ENCODE assay signal across 8 cellular contexts in the genomic region with DNA sequence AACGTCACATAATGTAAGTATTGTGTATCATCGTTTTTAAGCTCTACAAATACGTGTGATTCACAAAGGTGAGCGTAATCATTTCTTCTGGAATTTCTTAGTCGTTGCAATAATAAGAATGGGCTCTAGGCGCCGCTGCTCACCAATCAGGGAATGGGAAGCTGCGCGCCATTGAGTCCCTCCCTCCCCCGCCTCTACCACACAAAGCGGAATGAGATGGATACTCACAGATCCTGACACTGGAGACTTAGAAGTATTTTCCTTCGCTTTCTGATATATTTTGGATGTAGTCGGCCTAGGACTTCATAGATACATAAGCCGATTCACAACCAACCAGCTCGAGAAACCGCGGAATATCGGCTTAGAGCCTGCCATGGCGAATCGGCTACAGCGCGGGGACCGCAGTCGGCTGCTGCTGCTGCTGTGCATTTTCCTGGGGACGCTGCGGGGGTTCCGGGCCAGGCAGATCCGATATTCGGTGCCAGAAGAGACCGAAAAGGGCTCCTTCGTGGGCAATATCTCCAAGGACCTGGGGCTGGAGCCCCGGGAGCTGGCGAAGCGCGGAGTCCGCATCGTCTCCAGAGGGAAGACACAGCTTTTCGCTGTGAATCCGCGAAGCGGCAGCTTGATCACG. TPM values are rescaled to one million over a fixed set of nuclear protein-coding genes. Genes with fewer than 3 reads are reported as not detected.
A peak's percentile ranks its signal among the peaks of the same experiment; 100 is the strongest.
DNase-seq lines count a peak whose midpoint lies in the region; ATAC-seq, FAIRE-seq and TF ChIP-seq lines count a peak whose summit lies in the region.

PCDHGA11 (plus strand) TSS at position 197 of the 634 bp plus-strand sequence; CDS start at position 374, 177 bp downstream.

- TF ChIP-seq POLR2A in H1 (IDR thresholded peaks at IDR 0.05; ENCODE audit: control extremely low read depth in 1 of 2, low read depth in 2 of 2, low read length in 2 of 2): no peak

- H3K36me3 ChIP-seq in CD8-positive, alpha-beta memory T cell (ENCODE audit: insufficient read depth, low read length): no peaks in the 10 kb centered on the region
- H3K36me3 ChIP-seq in HEK293 (ENCODE audit: control insufficient read depth in 2 of 2, insufficient read depth in 1 of 2, low read length in 2 of 2) (no peaks in the 10 kb centered on the region), H1 (ENCODE audit: control insufficient read depth in 2 of 4, insufficient read depth in 4 of 4, low read length in 3 of 4) (peaks cover 0 to 27% (median 3%) of the 10 kb centered on the region in 4 experiments; a peak in 3 of 8 replicates)
- peaks cover 0 to 4% (median 0%) of the 10 kb centered on the region in 3 experiments for H3K36me3 ChIP-seq in naive thymus-derived CD4-positive, alpha-beta T cell (ENCODE audit: control insufficient read depth in 2 of 3, insufficient read depth in 3 of 3, low read length in 3 of 3)

- H3K4me3 Mint-ChIP-seq in CD8-positive, alpha-beta memory T cell: peak within 1 kb of the TSS; percentile 68 to 81 (median 73)
- H3K4me3 Mint-ChIP-seq in T-helper 1 cell treated with Interleukin-12 subunit alpha and Interleukin-12 subunit beta and Interleukin-4 antibody, amounts not matched to agents 30 μg/mL and 1 μg/mL, for 36 hours: peak within 1 kb of the TSS; percentile 77
- peak within 1 kb of the TSS; percentile 52 to 90 (median 77) for H3K4me3 Mint-ChIP-seq in naive thymus-derived CD4-positive, alpha-beta T cell

- peaks cover 0 to 13% (median 3%) of the 10 kb centered on the region in 3 donors for H3K36me3 Mint-ChIP-seq in CD8-positive, alpha-beta memory T cell
- no peaks in the 10 kb centered on the region for H3K36me3 Mint-ChIP-seq in T-helper 1 cell treated with Interleukin-12 subunit alpha and Interleukin-12 subunit beta and Interleukin-4 antibody, amounts not matched to agents 30 μg/mL and 1 μg/mL, for 36 hours (ENCODE audit: low read depth)
- peaks cover 3 to 50% (median 10%) of the 10 kb centered on the region in 5 donors for H3K36me3 Mint-ChIP-seq in naive thymus-derived CD4-positive, alpha-beta T cell

- peaks cover 13% of the 10 kb centered on the region for H3K9me3 ChIP-seq in CD8-positive, alpha-beta memory T cell (ENCODE audit: low read length)
- H3K9me3 ChIP-seq in HEK293 (ENCODE audit: control insufficient read depth, insufficient read depth, low read depth, low read length): no peaks in the 10 kb centered on the region; the same call in 1 of the 2 replicates
- H3K9me3 ChIP-seq in H1 (ENCODE audit: insufficient read depth in 2 of 2, low read depth in 1 of 2, low read length in 1 of 2): peaks cover 36 to 39% of the 10 kb centered on the region in 2 experiments
- peaks cover 0 to 55% (median 18%) of the 10 kb centered on the region in 3 experiments for H3K9me3 ChIP-seq in naive thymus-derived CD4-positive, alpha-beta T cell (ENCODE audit: control insufficient read depth in 2 of 3, low read length in 3 of 3)

- 67% methylated on average over 40 of the region's 42 CpGs; no CpG with 5 or more reads in 1 of the 2 experiments for WGBS in H1 (ENCODE audit: extremely low coverage in 1 of 2, insufficient coverage in 1 of 2, insufficient read length in 1 of 2, insufficient replicate concordance in 2 of 2, low coverage in 1 of 2, low lambda C conversion rate in 2 of 2, missing lambda C conversion rate in 1 of 2), 2 experiments

- H4K20me1 ChIP-seq in H1 (replicated peaks in 1 of 2; ENCODE audit: control insufficient read depth in 1 of 2, insufficient read depth in 2 of 2, low read length in 2 of 2): no peaks in the 10 kb centered on the region

- H3K23ac ChIP-seq in H1 (ENCODE audit: insufficient read length): no peak within 1 kb of the TSS

- H3K4me1 Mint-ChIP-seq in CD8-positive, alpha-beta memory T cell: peaks cover 7 to 17% (median 11%) of the 10 kb centered on the region in 3 donors
- H3K4me1 Mint-ChIP-seq in T-helper 1 cell treated with Interleukin-12 subunit alpha and Interleukin-12 subunit beta and Interleukin-4 antibody, amounts not matched to agents 30 μg/mL and 1 μg/mL, for 36 hours (ENCODE audit: low read depth): peaks cover 8% of the 10 kb centered on the region
- peaks cover 0 to 19% (median 7%) of the 10 kb centered on the region in 7 donors for H3K4me1 Mint-ChIP-seq in naive thymus-derived CD4-positive, alpha-beta T cell

- peak; percentile 70 for ATAC-seq in naive thymus-derived CD4-positive, alpha-beta T cell
- ATAC-seq in HG02970 (IDR thresholded peaks at IDR 0.05; ENCODE audit: low FRiP score, unreplicated experiment) (no peak), HG03139 (IDR thresholded peaks at IDR 0.05; ENCODE audit: unreplicated experiment) (no peak)

- peaks cover 72 to 79% of the 10 kb centered on the region in 2 donors for H3K27me3 Mint-ChIP-seq in CD8-positive, alpha-beta memory T cell
- peaks cover 72% of the 10 kb centered on the region for H3K27me3 Mint-ChIP-seq in T-helper 1 cell treated with Interleukin-12 subunit alpha and Interleukin-12 subunit beta and Interleukin-4 antibody, amounts not matched to agents 30 μg/mL and 1 μg/mL, for 36 hours (ENCODE audit: low read depth)
- peaks cover 68 to 87% (median 78%) of the 10 kb centered on the region in 5 donors for H3K27me3 Mint-ChIP-seq in naive thymus-derived CD4-positive, alpha-beta T cell

- H3K9me3 Mint-ChIP-seq in CD8-positive, alpha-beta memory T cell: peaks cover 20 to 64% (median 56%) of the 10 kb centered on the region in 5 donors
- H3K9me3 Mint-ChIP-seq in T-helper 1 cell treated with Interleukin-12 subunit alpha and Interleukin-12 subunit beta and Interleukin-4 antibody, amounts not matched to agents 30 μg/mL and 1 μg/mL, for 36 hours: peaks cover 28% of the 10 kb centered on the region
- peaks cover 10 to 91% (median 62%) of the 10 kb centered on the region in 11 donors for H3K9me3 Mint-ChIP-seq in naive thymus-derived CD4-positive, alpha-beta T cell

- no peak within 1 kb of the TSS for H2BK12ac ChIP-seq in H1 (ENCODE audit: low read depth, low read length)

- no peak within 1 kb of the TSS for H4K91ac ChIP-seq in H1 (replicated peaks; ENCODE audit: insufficient read length, low read length)

- H3K56ac ChIP-seq in H1 (replicated peaks; ENCODE audit: insufficient read length, low read depth, low read length): no peak within 1 kb of the TSS

- no peak within 1 kb of the TSS for H4K8ac ChIP-seq in H1 (ENCODE audit: extremely low read depth, insufficient read depth, low read length)

- no peak within 1 kb of the TSS for H2BK20ac ChIP-seq in H1 (ENCODE audit: low read length)

- H4K5ac ChIP-seq in H1 (ENCODE audit: insufficient read length, low read depth, low read length): peak within 1 kb of the TSS; percentile 74

- H2BK120ac ChIP-seq in H1 (replicated peaks; ENCODE audit: low read depth, low read length): no peak within 1 kb of the TSS

- peak; percentile 88 to 90 for TF ChIP-seq RAD21 in H1 (IDR thresholded peaks at IDR 0.05 in 1 of 2, conservative IDR thresholded peaks at IDR 0.05 in 1 of 2; ENCODE audit: low read depth in 2 of 2, low read length in 2 of 2)

- TF ChIP-seq EP300 in H1 (IDR thresholded peaks at IDR 0.05; ENCODE audit: borderline replicate concordance in 1 of 2, low read depth in 2 of 2, low read length in 2 of 2): no peak

- peak; percentile 59 for TF ChIP-seq CTCF in HEK293 (tag by site-specific recombination; IDR thresholded peaks at IDR 0.05)
- peak; percentile 59 to 77 (median 75) for TF ChIP-seq CTCF in H1 (IDR thresholded peaks at IDR 0.05; ENCODE audit: control extremely low read depth in 1 of 3, insufficient read depth in 1 of 3, low read depth in 1 of 3, low read length in 3 of 3)

- no peak within 1 kb of the TSS for H2BK5ac ChIP-seq in H1 (ENCODE audit: low read depth, low read length)

- H2AK5ac ChIP-seq in H1 (ENCODE audit: low read depth, low read length): no peak within 1 kb of the TSS

- no peak within 1 kb of the TSS for H3K4ac ChIP-seq in H1 (replicated peaks; ENCODE audit: insufficient read length, low read depth, low read length)

- H3K27me3 ChIP-seq in CD8-positive, alpha-beta memory T cell (ENCODE audit: insufficient read depth, low read length, poor library complexity, severe bottlenecking): peaks cover 47% of the 10 kb centered on the region
- H3K27me3 ChIP-seq in H1 (replicated peaks in 1 of 4; ENCODE audit: control insufficient read depth in 3 of 4, extremely low read depth in 1 of 4, insufficient read depth in 3 of 4, low read length in 3 of 4): peaks cover 0 to 12% (median 6%) of the 10 kb centered on the region in 4 experiments; a peak in 4 of 7 replicates
- peaks cover 8 to 33% of the 10 kb centered on the region in 2 donors for H3K27me3 ChIP-seq in naive thymus-derived CD4-positive, alpha-beta T cell (ENCODE audit: control insufficient read depth in 2 of 2, insufficient read depth in 2 of 2, low read length in 2 of 2)

- no peak within 1 kb of the TSS for H3K18ac ChIP-seq in H1 (ENCODE audit: extremely low read depth, low read length)

- CTCF ChIA-PET in CD8-positive, alpha-beta memory T cell (lab: Charles Lee): interaction anchor here (1.2 kb wide), 1 partner anchor 101 kb away, joined by 3 read pairs; the partner anchor contains the start of gene TAF7
- CTCF ChIA-PET in HEK293 (lab: Yijun Ruan, JAX): interaction anchor here (0.6 to 7.0 kb wide), 65 partner anchors 9 to 335 kb away, joined by 3 to 160 read pairs (median 5); partner anchors contain the start of genes DIAPH1, PCDHB11, PCDHB14 and PCDHB15
- CTCF ChIA-PET in H1 (lab: Charles Lee; ENCODE audit: partially characterized antibody): interaction anchor here (0.6 to 23.3 kb wide), 53 partner anchors 8 to 335 kb away, joined by 3 to 1236 read pairs (median 5); partner anchors contain the start of genes PCDHB10, PCDHB11, PCDHB14 and PCDHB15
- CTCF ChIA-PET in naive thymus-derived CD4-positive, alpha-beta T cell (lab: Charles Lee): interaction anchor here (0.8 to 1.6 kb wide), 5 partner anchors 51 to 142 kb away, joined by 3 to 10 read pairs (median 3); partner anchors contain the start of genes PCDHGB3 and TAF7

- H3K9ac ChIP-seq in H1 (replicated peaks in 1 of 4; ENCODE audit: extremely low read depth in 1 of 4, low read depth in 3 of 4, low read length in 3 of 4): no peak within 1 kb of the TSS; a peak in 1 of 7 replicates

- H2BK15ac ChIP-seq in H1 (ENCODE audit: low read length): no peak within 1 kb of the TSS

- peak within 1 kb of the TSS; percentile 6 for H3K4me3 ChIP-seq in CD8-positive, alpha-beta memory T cell (ENCODE audit: low read length)
- H3K4me3 ChIP-seq in HEK293 (ENCODE audit: low read depth, low read length) (peak within 1 kb of the TSS; percentile 67), H1 (ENCODE audit: extremely low read depth in 1 of 4, insufficient read depth in 2 of 4, low read depth in 3 of 4, low read length in 4 of 4) (peak within 1 kb of the TSS; percentile 15 to 52 (median 32); a peak in 6 of 8 replicates)
- no peak within 1 kb of the TSS for H3K4me3 ChIP-seq in naive thymus-derived CD4-positive, alpha-beta T cell (ENCODE audit: low read length)

- no peaks in the 10 kb centered on the region for H3K79me1 ChIP-seq in H1 (ENCODE audit: low read depth, low read length)

- no peak within 1 kb of the TSS; the same call in 1 of the 2 replicates for H2AFZ ChIP-seq in H1 (ENCODE audit: low read length)

- no peaks in the 10 kb centered on the region for H3K4me1 ChIP-seq in CD8-positive, alpha-beta memory T cell (ENCODE audit: insufficient read depth, low read length)
- H3K4me1 ChIP-seq in HEK293 (ENCODE audit: control insufficient read depth, insufficient read depth, low read length) (no peaks in the 10 kb centered on the region), H1 (replicated peaks in 1 of 4; ENCODE audit: control insufficient read depth in 3 of 4, insufficient read depth in 4 of 4, low read length in 3 of 4) (no peaks in the 10 kb centered on the region; a peak in 1 of 7 replicates)
- H3K4me1 ChIP-seq in naive thymus-derived CD4-positive, alpha-beta T cell (ENCODE audit: control insufficient read depth in 2 of 2, insufficient read depth in 2 of 2, low read length in 2 of 2): no peaks in the 10 kb centered on the region

- no peaks in the 10 kb centered on the region; a peak in 1 of 4 replicates for H3K79me2 ChIP-seq in H1 (ENCODE audit: control insufficient read depth in 1 of 2, insufficient read depth in 2 of 2, low read length in 2 of 2)

- H3K23me2 ChIP-seq in H1 (ENCODE audit: low read depth, low read length): no peaks in the 10 kb centered on the region

- DNase-seq in CD8-positive, alpha-beta memory T cell: peak in 2 of 5 donors; percentile 12 to 26
- DNase-seq in H1 (ENCODE audit: low read depth in 1 of 2, low spot score in 2 of 2): peak in 1 of 2 experiments; percentile 91
- peak in 3 of 9 donors; percentile 25 to 28 (median 26) for DNase-seq in naive thymus-derived CD4-positive, alpha-beta T cell
- DNase-seq in effector CD4-positive, alpha-beta T cell: no peak

- H3K14ac ChIP-seq in H1 (ENCODE audit: insufficient read length): no peak within 1 kb of the TSS

- no peak within 1 kb of the TSS for H3K27ac ChIP-seq in CD8-positive, alpha-beta memory T cell (ENCODE audit: low read depth, low read length)
- H3K27ac ChIP-seq in HEK293 (ENCODE audit: extremely low read depth, low read depth, low read length) (no peak within 1 kb of the TSS), H1 (ENCODE audit: low read depth, low read length) (no peak within 1 kb of the TSS)
- H3K27ac ChIP-seq in naive thymus-derived CD4-positive, alpha-beta T cell (ENCODE audit: low read depth, low read length): no peak within 1 kb of the TSS

- FAIRE-seq in H1 (lab: Jason Lieb, UNC): peak; percentile 84

- intact Hi-C loops in naive thymus-derived CD4-positive, alpha-beta T cell (cut with micrococcal nuclease): loop anchor here in 1 of 2 donors (5.0 kb wide), 1 partner anchor 56 kb away; the partner anchor contains the start of gene PCDHGC3

- POLR2A ChIA-PET in CD8-positive, alpha-beta memory T cell (lab: Charles Lee): no interaction called here
- POLR2A ChIA-PET in HEK293 (lab: Yijun Ruan, JAX) (interaction anchor here (0.9 to 1.5 kb wide), 3 partner anchors 101 to 104 kb away, joined by 3 to 6 read pairs (median 4); partner anchors contain the start of gene TAF7), H1 (lab: Charles Lee; ENCODE audit: partially characterized antibody) (interaction anchor here (1.2 to 2.6 kb wide), 7 partner anchors 12 to 143 kb away, joined by 3 to 14 read pairs (median 7); no protein-coding TSS in a partner anchor)
- POLR2A ChIA-PET in naive thymus-derived CD4-positive, alpha-beta T cell (lab: Charles Lee): no interaction called here

- peak within 1 kb of the TSS in 4 of 8 donors; percentile 23 to 64 (median 35) for H3K27ac Mint-ChIP-seq in CD8-positive, alpha-beta memory T cell
- peak within 1 kb of the TSS; percentile 66 for H3K27ac Mint-ChIP-seq in T-helper 1 cell treated with Interleukin-12 subunit alpha and Interleukin-12 subunit beta and Interleukin-4 antibody, amounts not matched to agents 30 μg/mL and 1 μg/mL, for 36 hours
- peak within 1 kb of the TSS in 7 of 9 donors; percentile 51 to 73 (median 64) for H3K27ac Mint-ChIP-seq in naive thymus-derived CD4-positive, alpha-beta T cell

- H3K4me2 ChIP-seq in H1 (ENCODE audit: insufficient read depth in 1 of 2, low read depth in 2 of 2, low read length in 2 of 2): peak within 1 kb of the TSS; percentile 35 to 48; a peak in 3 of 4 replicates

RNA-seq across cellular contexts. Expression of gene PCDHGA11, which starts in this region (rescaled TPM):
- under 1 TPM in 1 of 2 experiments, not detected in 1; 0.13 TPM for total RNA-seq in CD8-positive, alpha-beta memory T cell
- polyA plus RNA-seq in CD8-positive, alpha-beta memory T cell: 0.09 TPM
- 8.2 and 8.3 TPM in 2 replicates for total RNA-seq in H1 (2021; fragmentation: NEBNext Ultra II Directional; extraction: Animal tissue kit (Norgen Biotek cat#: 25700))
- polyA plus RNA-seq in H1 (2011; rRNA removed): 2.2 and 2.7 TPM in 2 replicates
- 1.5 TPM for polyA plus RNA-seq in H1 (2011; cell fraction: cytosol; rRNA removed)
- 7.0 TPM for polyA plus RNA-seq in H1 (2011; cell fraction: nucleus; rRNA removed)
- polyA plus RNA-seq in H1 (2012, experiment 1 of 2): 1.5 to 2.4 TPM (median 1.7 TPM) in 4 replicates
- 1.2 TPM for polyA plus RNA-seq in H1 (2012, experiment 2 of 2)
- 6.6 TPM for polyA plus RNA-seq in H1 (2013, experiment 1 of 2)
- polyA plus RNA-seq in H1 (2013, experiment 2 of 2): 5.2 TPM
- polyA minus RNA-seq in H1 (2011; rRNA and poly(A)+ RNA removed): 7.0 and 8.0 TPM in 2 replicates
- 4.0 TPM for polyA minus RNA-seq in H1 (2011; cell fraction: cytosol; rRNA and poly(A)+ RNA removed)
- polyA minus RNA-seq in H1 (2011; cell fraction: nucleus; rRNA and poly(A)+ RNA removed): 30.1 TPM
- under 1 TPM in 4 of 5 experiments, not detected in 1; 0.16 to 0.29 (median 0.21) TPM for total RNA-seq in naive thymus-derived CD4-positive, alpha-beta T cell
- polyA plus RNA-seq in naive thymus-derived CD4-positive, alpha-beta T cell: not detected

Comparison
In these comparisons a context has a peak if more than half of its experiments do, and no peak if none do; other contexts are left out.
1. Peak in ATAC-seq in naive thymus-derived CD4-positive, alpha-beta T cell; RNA of the gene not detected or under 1 TPM.
2. POLR2A ChIA-PET loops: an anchor here in HEK293 (0.9 to 1.5 kb wide) and H1 (1.2 to 2.6 kb wide); none called in CD8-positive, alpha-beta memory T cell and naive thymus-derived CD4-positive, alpha-beta T cell.